9 cellular contexts compared by ENCODE assay signal in the genomic region with DNA sequence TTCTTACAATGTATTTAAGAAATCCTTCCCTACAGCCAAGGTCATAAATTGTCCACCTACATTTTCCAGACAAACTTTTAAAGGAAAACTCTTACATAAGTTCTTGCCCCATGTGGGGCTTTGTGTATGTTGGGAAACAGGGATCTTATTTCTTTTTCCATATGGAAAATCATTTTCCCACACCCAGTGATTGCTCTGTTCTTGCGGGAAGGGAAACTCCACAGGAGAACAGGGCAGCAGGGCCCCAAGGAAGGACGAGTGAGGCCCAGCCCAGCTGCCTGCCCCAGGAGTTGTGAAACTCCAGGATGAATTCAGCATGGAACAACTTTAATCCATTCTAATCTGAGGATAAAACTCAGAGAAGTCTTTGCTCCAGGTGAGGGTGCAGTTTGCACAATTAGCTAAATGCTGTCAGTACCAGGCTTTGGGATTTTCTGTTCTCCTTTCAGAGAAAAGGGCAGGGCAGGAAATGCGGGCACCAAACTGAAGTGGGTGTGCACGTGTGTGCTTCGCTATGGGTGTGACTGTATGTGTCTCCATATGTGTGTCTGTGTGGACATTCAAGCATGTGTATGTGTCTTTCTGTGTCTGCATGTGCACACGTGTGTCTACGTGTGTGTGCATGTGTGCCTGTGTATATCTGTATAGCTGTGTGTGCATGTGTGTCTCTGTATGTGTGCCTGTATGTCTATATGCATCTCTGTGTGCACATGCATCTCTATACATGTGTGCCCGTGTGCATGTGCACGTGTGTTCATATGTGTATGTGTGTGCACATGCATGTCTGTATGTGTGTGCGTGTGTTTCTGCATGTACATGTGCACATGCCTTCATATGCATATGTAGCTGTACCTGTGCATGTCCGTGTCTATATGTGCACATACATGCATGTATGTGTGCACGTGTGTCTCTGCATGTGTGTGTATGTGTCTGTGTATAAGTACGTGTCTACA.
DNase-seq lines count a peak whose midpoint lies in the region; ATAC-seq and TF ChIP-seq lines count a peak whose summit lies in the region.
"Had no signal": no experiment of that assay in that cellular context is flagged by ENCODE, and none has a peak within 500 bp of the region (broad histone marks: within the 10 kb centered on the region; RNA-seq: fewer than 3 reads in every experiment).

No MANE protein-coding gene starts in this region.

- DNase-seq in HS-5 (ENCODE audit: low read depth) (peak; percentile 59), NCI-H1092 (lab: John Stamatoyannopoulos, UW) (no peak), Kasumi-1 (lab: John Stamatoyannopoulos, UW) (no peak)
- no peak for DNase-seq in T-helper 2 cell treated with Interferon-gamma antibody and Interleukin-4, amounts not matched to agents 5 μg/mL and 100 μg/mL, for 36 hours (ENCODE audit: low spot score)
- DNase-seq in stimulated activated naive B cell treated with anti-CD40 and anti-IgM and Interleukin-4, amounts not matched to agents 10 μg/mL and 1 μg/mL and 100 μg/mL, for 72 hours = peak; percentile 20
- no peak for DNase-seq in stimulated activated CD4-positive, alpha-beta T cell treated with anti-CD3 and anti-CD28 coated beads, Interleukin-2, amount 100 ng/mL, for 48 hours
- DNase-seq: NCI-H2171 treated with DMSO at 0.1 percent for 48 hours had no signal

- no peaks in the 10 kb centered on the region for H3K36me3 ChIP-seq in gastroesophageal sphincter

- no peak for TF ChIP-seq POLR2A in gastroesophageal sphincter (IDR thresholded peaks at IDR 0.05)

- no peaks in the 10 kb centered on the region for H3K36me3 Mint-ChIP-seq in T-helper 2 cell treated with Interferon-gamma antibody and Interleukin-4, amounts not matched to agents 5 μg/mL and 100 μg/mL, for 36 hours (ENCODE audit: low read depth)
- H3K36me3 Mint-ChIP-seq in stimulated activated naive B cell treated with anti-CD40 and anti-IgM and Interleukin-4, amounts not matched to agents 10 μg/mL and 1 μg/mL and 100 μg/mL, for 72 hours = no peaks in the 10 kb centered on the region

- TF ChIP-seq EP300 in gastroesophageal sphincter (IDR thresholded peaks at IDR 0.05) = no peak

- no peak for TF ChIP-seq CTCF in gastroesophageal sphincter (IDR thresholded peaks at IDR 0.05)

- no peaks in the 10 kb centered on the region for H3K9me3 ChIP-seq in gastroesophageal sphincter

- H3K4me3 Mint-ChIP-seq in T-helper 2 cell treated with Interferon-gamma antibody and Interleukin-4, amounts not matched to agents 5 μg/mL and 100 μg/mL, for 36 hours = no peak overlapping the region
- H3K4me3 Mint-ChIP-seq in stimulated activated naive B cell treated with anti-CD40 and anti-IgM and Interleukin-4, amounts not matched to agents 10 μg/mL and 1 μg/mL and 100 μg/mL, for 72 hours = no peak overlapping the region
- H3K4me3 Mint-ChIP-seq: central memory CD8-positive, alpha-beta T cell had no signal

- no peaks in the 10 kb centered on the region for H3K9me3 Mint-ChIP-seq in T-helper 2 cell treated with Interferon-gamma antibody and Interleukin-4, amounts not matched to agents 5 μg/mL and 100 μg/mL, for 36 hours
- H3K9me3 Mint-ChIP-seq in stimulated activated naive B cell treated with anti-CD40 and anti-IgM and Interleukin-4, amounts not matched to agents 10 μg/mL and 1 μg/mL and 100 μg/mL, for 72 hours = no peaks in the 10 kb centered on the region
- H3K9me3 Mint-ChIP-seq: central memory CD8-positive, alpha-beta T cell had no signal

- H3K27ac ChIP-seq in gastroesophageal sphincter = peak overlapping the region in 3 of 4 donors; percentile 22 to 70 (median 63)

- no peaks in the 10 kb centered on the region for H3K27me3 Mint-ChIP-seq in T-helper 2 cell treated with Interferon-gamma antibody and Interleukin-4, amounts not matched to agents 5 μg/mL and 100 μg/mL, for 36 hours (ENCODE audit: low read depth)
- peaks cover 24 to 26% of the 10 kb centered on the region in 2 donors for H3K27me3 Mint-ChIP-seq in stimulated activated naive B cell treated with anti-CD40 and anti-IgM and Interleukin-4, amounts not matched to agents 10 μg/mL and 1 μg/mL and 100 μg/mL, for 72 hours

- peaks cover 12% of the 10 kb centered on the region for H3K4me1 Mint-ChIP-seq in T-helper 2 cell treated with Interferon-gamma antibody and Interleukin-4, amounts not matched to agents 5 μg/mL and 100 μg/mL, for 36 hours (ENCODE audit: low read depth)
- peaks cover 19 to 25% of the 10 kb centered on the region in 2 donors for H3K4me1 Mint-ChIP-seq in stimulated activated naive B cell treated with anti-CD40 and anti-IgM and Interleukin-4, amounts not matched to agents 10 μg/mL and 1 μg/mL and 100 μg/mL, for 72 hours
- H3K4me1 Mint-ChIP-seq: central memory CD8-positive, alpha-beta T cell had no signal

- ATAC-seq in gastroesophageal sphincter = no peak
- peak; percentile 80 for ATAC-seq in stimulated activated naive B cell treated with anti-CD40 and anti-IgM and Interleukin-4, amounts not matched to agents 10 μg/mL and 1 μg/mL and 100 μg/mL, for 72 hours (replicated peaks)

- H3K4me1 ChIP-seq in gastroesophageal sphincter = peaks cover 0 to 51% (median 22%) of the 10 kb centered on the region in 3 donors

- H3K27me3 ChIP-seq in gastroesophageal sphincter = no peaks in the 10 kb centered on the region

- no peak overlapping the region for H3K4me3 ChIP-seq in gastroesophageal sphincter

- 83 to 84% methylated on average over 12 of the region's 13 CpGs for WGBS in gastroesophageal sphincter (ENCODE audit: low coverage in 1 of 2), 2 donors

- peak overlapping the region; percentile 55 for H3K27ac Mint-ChIP-seq in T-helper 2 cell treated with Interferon-gamma antibody and Interleukin-4, amounts not matched to agents 5 μg/mL and 100 μg/mL, for 36 hours
- H3K27ac Mint-ChIP-seq in stimulated activated naive B cell treated with anti-CD40 and anti-IgM and Interleukin-4, amounts not matched to agents 10 μg/mL and 1 μg/mL and 100 μg/mL, for 72 hours = no peak overlapping the region

Comparison
In these comparisons a context has a peak if more than half of its experiments do, and no peak if none do; other contexts are left out.
1. DNase-seq: peak in HS-5 (single experiment) and stimulated activated naive B cell treated with anti-CD40 and anti-IgM and Interleukin-4, amounts not matched to agents 10 μg/mL and 1 μg/mL and 100 μg/mL, for 72 hours (single experiment); none in T-helper 2 cell treated with Interferon-gamma antibody and Interleukin-4, amounts not matched to agents 5 μg/mL and 100 μg/mL, for 36 hours (single experiment), NCI-H1092 (single experiment), stimulated activated CD4-positive, alpha-beta T cell treated with anti-CD3 and anti-CD28 coated beads, Interleukin-2, amount 100 ng/mL, for 48 hours (0 of 2) and Kasumi-1 (0 of 2).